15 cellular contexts compared by ENCODE assay signal in the genomic region with DNA sequence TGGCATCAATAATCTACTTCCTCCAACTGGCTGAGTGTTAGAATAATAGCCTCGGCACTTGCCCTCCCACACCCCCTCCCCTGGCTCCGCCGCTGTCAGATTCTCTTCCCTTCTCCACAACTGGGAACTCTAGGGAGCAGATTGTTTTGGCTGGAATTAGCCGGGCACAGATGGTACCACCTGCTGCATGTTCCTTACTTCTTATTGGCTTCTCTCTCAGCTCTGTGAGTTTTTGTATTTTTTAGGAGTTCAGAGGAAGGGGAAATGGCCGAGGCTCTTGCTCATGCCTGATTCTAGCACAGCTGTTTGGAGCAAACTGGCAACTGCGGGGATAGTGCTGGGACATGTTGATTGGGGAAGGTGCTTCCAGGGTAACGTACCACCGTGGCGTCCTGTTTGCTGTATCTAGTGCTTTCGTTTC.
DNase-seq lines count a peak whose midpoint lies in the region; ATAC-seq, FAIRE-seq and TF ChIP-seq lines count a peak whose summit lies in the region.
"Had no signal": no experiment of that assay in that cellular context is flagged by ENCODE, and none has a peak within 500 bp of the region (broad histone marks: within the 10 kb centered on the region; RNA-seq: fewer than 3 reads in every experiment).

No MANE protein-coding gene starts in this region.

- peaks cover 12% of the 10 kb centered on the region for H3K36me3 Mint-ChIP-seq in astrocyte (ENCODE audit: low read depth, unreplicated experiment)
- H3K36me3 Mint-ChIP-seq: activated naive CD4-positive, alpha-beta T cell treated with anti-CD3 and anti-CD28 coated beads, Interleukin-2, amount 50 U/mL, for 72 hours; CD8-positive, alpha-beta memory T cell had no signal

- H3K9me3 ChIP-seq in astrocyte (ENCODE audit: insufficient read depth, low read depth, low read length) = no peaks in the 10 kb centered on the region
- H3K9me3 ChIP-seq in kidney (ENCODE audit: control insufficient read depth in 1 of 2, low read length in 2 of 2) = no peaks in the 10 kb centered on the region
- no peaks in the 10 kb centered on the region for H3K9me3 ChIP-seq in spleen

- no peak overlapping the region for H3K4me3 ChIP-seq in astrocyte (ENCODE audit: insufficient read depth, low read depth, low read length)
- peak overlapping the region in 1 of 2 donors; percentile 19 for H3K4me3 ChIP-seq in kidney (ENCODE audit: low read length in 2 of 2)
- peak overlapping the region in 1 of 8 donors; percentile 3 for H3K4me3 ChIP-seq in spleen

- H3K9ac ChIP-seq in astrocyte (ENCODE audit: low read length) = no peak overlapping the region
- no peak overlapping the region for H3K9ac ChIP-seq in kidney (ENCODE audit: low read length in 2 of 2)

- ATAC-seq in GM19351 (IDR thresholded peaks at IDR 0.05; ENCODE audit: unreplicated experiment) = no peak
- no peak for ATAC-seq in GM19023 (IDR thresholded peaks at IDR 0.05; ENCODE audit: unreplicated experiment)
- ATAC-seq: activated naive CD4-positive, alpha-beta T cell treated with anti-CD3 and anti-CD28 coated beads, Interleukin-2, amount 50 U/mL, for 72 hours had no signal

- no peak overlapping the region for H3K27ac ChIP-seq in astrocyte (ENCODE audit: low read depth, low read length)
- no peak overlapping the region for H3K27ac ChIP-seq in kidney (ENCODE audit: low read depth in 2 of 2, low read length in 2 of 2)
- H3K27ac ChIP-seq in spleen = peak overlapping the region in 4 of 8 donors; percentile 22 to 81 (median 42)

- H3K4me1 Mint-ChIP-seq in astrocyte (ENCODE audit: low read depth, unreplicated experiment) = peaks cover 39% of the 10 kb centered on the region

- no peaks in the 10 kb centered on the region for H3K27me3 Mint-ChIP-seq in astrocyte (ENCODE audit: low read depth, unreplicated experiment)
- H3K27me3 Mint-ChIP-seq: CD8-positive, alpha-beta memory T cell had no signal

- H3K27me3 ChIP-seq in astrocyte (ENCODE audit: insufficient read depth, low read length) (no peaks in the 10 kb centered on the region), spleen (replicated peaks in 1 of 7) (no peaks in the 10 kb centered on the region)

- FAIRE-seq in astrocyte (lab: Jason Lieb, UNC) (no peak), kidney (lab: Jason Lieb, UNC) (no peak)

- H3K79me2 ChIP-seq in astrocyte (ENCODE audit: insufficient read depth, low read length) = no peaks in the 10 kb centered on the region

- no peak overlapping the region for H3K4me3 Mint-ChIP-seq in astrocyte (ENCODE audit: unreplicated experiment)
- H3K4me3 Mint-ChIP-seq: activated CD4-positive, alpha-beta memory T cell treated with anti-CD3 and anti-CD28 coated beads, Interleukin-2, amount 10 ng/mL, durations not matched to agents 7 days and 5 days; CD8-positive, alpha-beta memory T cell had no signal

- H3K36me3 ChIP-seq in astrocyte (ENCODE audit: insufficient read depth, low read length) = no peaks in the 10 kb centered on the region
- no peaks in the 10 kb centered on the region for H3K36me3 ChIP-seq in kidney (ENCODE audit: control insufficient read depth in 1 of 2, insufficient read depth in 2 of 2, low read length in 2 of 2)
- no peaks in the 10 kb centered on the region for H3K36me3 ChIP-seq in spleen

- H3K4me2 ChIP-seq in astrocyte (ENCODE audit: low read length) = peak overlapping the region; percentile 23

- WGBS in spleen, 5 donors = 29 to 47% (median 38%) methylated on average over 10 of the region's 10 CpGs

- no peak overlapping the region for H2AFZ ChIP-seq in astrocyte (ENCODE audit: low read depth, low read length)

- no peak for TF ChIP-seq POLR2A in spleen (IDR thresholded peaks at IDR 0.05)

- H3K27ac Mint-ChIP-seq in astrocyte (ENCODE audit: unreplicated experiment) = no peak overlapping the region
- H3K27ac Mint-ChIP-seq: activated CD4-positive, alpha-beta memory T cell treated with anti-CD3 and anti-CD28 coated beads, Interleukin-2, amount 10 ng/mL, durations not matched to agents 7 days and 5 days; activated naive CD4-positive, alpha-beta T cell treated with anti-CD3 and anti-CD28 coated beads, Interleukin-2, amount 50 U/mL, for 72 hours had no signal

- peaks cover 5% of the 10 kb centered on the region for H3K9me3 Mint-ChIP-seq in astrocyte (ENCODE audit: unreplicated experiment)
- H3K9me3 Mint-ChIP-seq: activated CD4-positive, alpha-beta memory T cell treated with anti-CD3 and anti-CD28 coated beads, Interleukin-2, amount 10 ng/mL, durations not matched to agents 7 days and 5 days; activated naive CD4-positive, alpha-beta T cell treated with anti-CD3 and anti-CD28 coated beads, Interleukin-2, amount 50 U/mL, for 72 hours; CD8-positive, alpha-beta memory T cell had no signal

- no peaks in the 10 kb centered on the region for H4K20me1 ChIP-seq in astrocyte (ENCODE audit: insufficient read depth, low read length)

- peak; percentile 98 for DNase-seq in NCI-H2171 treated with DMSO at 0.1 percent for 48 hours (lab: John Stamatoyannopoulos, UW)
- DNase-seq in astrocyte (ENCODE audit: low read depth) = no peak
- peak; percentile 51 for DNase-seq in kidney
- peak; percentile 76 for DNase-seq in spleen
- DNase-seq in NCI-H146 treated with DMSO at 0.1 percent for 48 hours (lab: John Stamatoyannopoulos, UW; ENCODE audit: unreplicated experiment) = no peak
- DNase-seq in islet precursor cell = no peak
- DNase-seq: activated CD4-positive, alpha-beta memory T cell treated with anti-CD3 and anti-CD28 coated beads, Interleukin-2, amount 10 ng/mL, durations not matched to agents 7 days and 5 days; CD8-positive, alpha-beta memory T cell; effector CD4-positive, alpha-beta T cell; H7; NCI-H526; stimulated activated CD4-positive, alpha-beta T cell treated with anti-CD3 and anti-CD28 coated beads, Interleukin-1b, Interleukin-23, amount 100 ng/mL, for 48 hours had no signal

- TF ChIP-seq CTCF in astrocyte (IDR thresholded peaks at IDR 0.05; ENCODE audit: insufficient read depth, low read depth, low read length) (no peak), kidney (IDR thresholded peaks at IDR 0.05; ENCODE audit: borderline replicate concordance, extremely low read depth, insufficient read depth) (no peak), spleen (IDR thresholded peaks at IDR 0.05 in 8 of 11, conservative IDR thresholded peaks at IDR 0.05 in 3 of 11) (no peak)

- intact Hi-C loops in kidney (cut with DNase I) = no loop called here
- intact Hi-C loops in spleen (cut with DNase I; ENCODE audit: low total_unique reads) = no loop called here

- no peaks in the 10 kb centered on the region for H3K4me1 ChIP-seq in astrocyte (ENCODE audit: insufficient read depth, low read length)
- H3K4me1 ChIP-seq in kidney (ENCODE audit: control insufficient read depth in 1 of 2, insufficient read depth in 1 of 2, low read depth in 1 of 2, low read length in 2 of 2) = no peaks in the 10 kb centered on the region
- H3K4me1 ChIP-seq in spleen = peaks cover 0 to 81% (median 51%) of the 10 kb centered on the region in 6 donors

Comparison
In these comparisons a context has a peak if more than half of its experiments do, and no peak if none do; other contexts are left out.
1. DNase-seq: peak in NCI-H2171 treated with DMSO at 0.1 percent for 48 hours (single experiment), kidney (single experiment) and spleen (single experiment); none in astrocyte (single experiment), NCI-H146 treated with DMSO at 0.1 percent for 48 hours (single experiment) and islet precursor cell (single experiment).